Comparison of ENCODE assay signal across 9 cellular contexts in the genomic region with DNA sequence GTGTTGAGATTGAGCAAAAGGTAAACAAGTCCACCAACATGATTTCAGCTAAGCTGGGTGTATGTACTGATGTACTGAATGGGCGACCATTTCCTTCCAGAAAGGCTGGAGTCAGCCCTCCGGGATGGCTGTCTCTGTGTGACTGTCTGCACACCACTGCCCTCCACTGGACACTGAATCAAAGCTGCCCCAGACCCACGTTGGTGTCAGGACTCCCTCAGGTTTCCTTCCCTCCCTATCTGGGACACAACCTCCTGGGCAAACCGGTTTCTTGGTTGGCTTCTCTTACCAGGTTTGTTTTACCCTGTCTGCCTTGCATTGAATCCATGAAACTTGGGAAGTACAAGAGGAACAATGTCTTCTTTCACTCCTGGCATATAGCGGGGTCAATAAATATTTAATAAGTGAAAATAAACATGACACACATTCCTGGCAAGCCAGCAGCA. TPM values are rescaled to one million over a fixed set of nuclear protein-coding genes. Genes with fewer than 3 reads are reported as not detected.
DNase-seq lines count a peak whose midpoint lies in the region; ATAC-seq and TF ChIP-seq lines count a peak whose summit lies in the region.
"Had no signal": no experiment of that assay in that cellular context is flagged by ENCODE, and none has a peak within 500 bp of the region (broad histone marks: within the 10 kb centered on the region; RNA-seq: fewer than 3 reads in every experiment).

No MANE protein-coding gene starts in this region.

- no peaks in the 10 kb centered on the region for H3K36me3 ChIP-seq in osteoblast (ENCODE audit: insufficient read depth, low read length)
- H3K36me3 ChIP-seq in CD4-positive, alpha-beta memory T cell (ENCODE audit: insufficient read depth, low read length): no peaks in the 10 kb centered on the region

- no peak overlapping the region for H3K4me3 Mint-ChIP-seq in activated CD8-positive, alpha-beta T cell treated with anti-CD3 and anti-CD28 coated beads for 36 hours
- no peak overlapping the region for H3K4me3 Mint-ChIP-seq in CD4-positive, alpha-beta memory T cell
- H3K4me3 Mint-ChIP-seq: CD8-positive, alpha-beta T cell had no signal

- TF ChIP-seq CTCF in activated CD8-positive, alpha-beta T cell treated with anti-CD3 and anti-CD28 coated beads for 36 hours (IDR thresholded peaks at IDR 0.05): peak; percentile 39
- peak; percentile 97 for TF ChIP-seq CTCF in osteoblast (IDR thresholded peaks at IDR 0.05; ENCODE audit: extremely low read depth, low read depth, low read length)

- H3K27me3 Mint-ChIP-seq in activated CD8-positive, alpha-beta T cell treated with anti-CD3 and anti-CD28 coated beads for 36 hours: no peaks in the 10 kb centered on the region
- peaks cover 0 to 2% of the 10 kb centered on the region in 2 donors for H3K27me3 Mint-ChIP-seq in CD4-positive, alpha-beta memory T cell

- H3K79me2 ChIP-seq in osteoblast (ENCODE audit: insufficient read depth, low read length): no peaks in the 10 kb centered on the region

- H3K36me3 Mint-ChIP-seq in activated CD8-positive, alpha-beta T cell treated with anti-CD3 and anti-CD28 coated beads for 36 hours (ENCODE audit: low read depth): no peaks in the 10 kb centered on the region
- peaks cover 0 to 3% of the 10 kb centered on the region in 2 donors for H3K36me3 Mint-ChIP-seq in CD4-positive, alpha-beta memory T cell
- H3K36me3 Mint-ChIP-seq: CD8-positive, alpha-beta T cell had no signal

- POLR2A ChIA-PET in activated CD8-positive, alpha-beta T cell treated with anti-CD3 and anti-CD28 coated beads for 36 hours (lab: Charles Lee): interaction anchor here (0.8 kb wide), 1 partner anchor 8 kb away, joined by 3 read pairs; no protein-coding TSS in a partner anchor
- POLR2A ChIA-PET in CD4-positive, alpha-beta memory T cell (lab: Charles Lee; ENCODE audit: partially characterized antibody): interaction anchor here (1.2 kb wide), 1 partner anchor 108 kb away, joined by 3 read pairs; no protein-coding TSS in a partner anchor

- H3K4me2 ChIP-seq in osteoblast (ENCODE audit: insufficient read depth, low read length): peak overlapping the region; percentile 8

- H3K4me3 ChIP-seq in osteoblast (ENCODE audit: insufficient read depth, low read length): no peak overlapping the region
- H3K4me3 ChIP-seq in CD4-positive, alpha-beta memory T cell (ENCODE audit: low read length in 2 of 2): no peak overlapping the region

- H3K9me3 ChIP-seq in osteoblast (ENCODE audit: low read depth, low read length): no peaks in the 10 kb centered on the region
- H3K9me3 ChIP-seq in CD4-positive, alpha-beta memory T cell (ENCODE audit: control insufficient read depth in 1 of 2, low read length in 2 of 2): no peaks in the 10 kb centered on the region

- peak overlapping the region; percentile 57 for H3K27ac ChIP-seq in osteoblast (ENCODE audit: low read depth, low read length)
- no peak overlapping the region for H3K27ac ChIP-seq in CD4-positive, alpha-beta memory T cell (ENCODE audit: low read depth, low read length)

- peak; percentile 44 for ATAC-seq in HG03097 (IDR thresholded peaks at IDR 0.05; ENCODE audit: low FRiP score, unreplicated experiment)
- ATAC-seq in activated CD8-positive, alpha-beta T cell treated with anti-CD3 and anti-CD28 coated beads for 36 hours: peak; percentile 67
- ATAC-seq in Right ventricle myocardium superior (ENCODE audit: poor library complexity): peak; percentile 89
- ATAC-seq: CD8-positive, alpha-beta T cell had no signal

- CTCF ChIA-PET in activated CD8-positive, alpha-beta T cell treated with anti-CD3 and anti-CD28 coated beads for 36 hours (lab: Charles Lee): interaction anchor here (0.7 to 4.1 kb wide), 15 partner anchors 10 to 303 kb away, joined by 3 to 25 read pairs (median 3); no protein-coding TSS in a partner anchor
- CTCF ChIA-PET in CD4-positive, alpha-beta memory T cell (lab: Charles Lee; ENCODE audit: partially characterized antibody): interaction anchor here (0.8 to 0.9 kb wide), 2 partner anchors 9 to 299 kb away, joined by 4 read pairs; no protein-coding TSS in a partner anchor

- no peaks in the 10 kb centered on the region for H3K27me3 ChIP-seq in osteoblast (ENCODE audit: insufficient read depth, low read length)
- H3K27me3 ChIP-seq in CD4-positive, alpha-beta memory T cell (ENCODE audit: insufficient read depth, low read length): no peaks in the 10 kb centered on the region

- H3K4me1 Mint-ChIP-seq in activated CD8-positive, alpha-beta T cell treated with anti-CD3 and anti-CD28 coated beads for 36 hours (ENCODE audit: low read depth): peaks cover 2% of the 10 kb centered on the region
- peaks cover 0 to 11% (median 0%) of the 10 kb centered on the region in 4 donors for H3K4me1 Mint-ChIP-seq in CD4-positive, alpha-beta memory T cell

- peaks cover 3% of the 10 kb centered on the region for H3K9me3 Mint-ChIP-seq in activated CD8-positive, alpha-beta T cell treated with anti-CD3 and anti-CD28 coated beads for 36 hours
- no peaks in the 10 kb centered on the region for H3K9me3 Mint-ChIP-seq in CD4-positive, alpha-beta memory T cell
- H3K9me3 Mint-ChIP-seq: CD8-positive, alpha-beta T cell had no signal

- H4K20me1 ChIP-seq in osteoblast (ENCODE audit: insufficient read depth, low read length): no peaks in the 10 kb centered on the region

- peaks cover 30% of the 10 kb centered on the region for H3K4me1 ChIP-seq in osteoblast (ENCODE audit: insufficient read depth, low read length)
- peaks cover 13% of the 10 kb centered on the region for H3K4me1 ChIP-seq in CD4-positive, alpha-beta memory T cell (ENCODE audit: insufficient read depth, low read length)

- peak overlapping the region; percentile 47 for H2AFZ ChIP-seq in osteoblast (ENCODE audit: low read length)

- intact Hi-C loops in activated CD8-positive, alpha-beta T cell treated with anti-CD3 and anti-CD28 coated beads for 36 hours (cut with micrococcal nuclease): loop anchor here (5.0 kb wide), 1 partner anchor 295 kb away; no protein-coding TSS in a partner anchor
- intact Hi-C loops in Right ventricle myocardium superior (cut with DNase I): loop anchor here (5.0 to 10.0 kb wide), 4 partner anchors 140 to 295 kb away; no protein-coding TSS in a partner anchor
- intact Hi-C loops in CD4-positive, alpha-beta memory T cell (cut with micrococcal nuclease): no loop called here

- peak; percentile 74 for DNase-seq in SIG-M5 treated with dmso at 0.1 percent for 504 hours (lab: John Stamatoyannopoulos, UW; ENCODE audit: unreplicated experiment)
- DNase-seq in SIG-M5 (lab: John Stamatoyannopoulos, UW): no peak
- DNase-seq in NCI-H446 (lab: John Stamatoyannopoulos, UW): peak; percentile 73 to 88
- DNase-seq in activated CD8-positive, alpha-beta T cell treated with anti-CD3 and anti-CD28 coated beads for 36 hours: peak; percentile 61
- DNase-seq in Right ventricle myocardium superior: peak; percentile 84
- DNase-seq in osteoblast (ENCODE audit: insufficient read length, low spot score, missing footprints): peak; percentile 93
- DNase-seq in CD4-positive, alpha-beta memory T cell: no peak

- no peak overlapping the region for H3K27ac Mint-ChIP-seq in activated CD8-positive, alpha-beta T cell treated with anti-CD3 and anti-CD28 coated beads for 36 hours
- H3K27ac Mint-ChIP-seq in CD4-positive, alpha-beta memory T cell: peak overlapping the region in 1 of 7 donors; percentile 24
- H3K27ac Mint-ChIP-seq: CD8-positive, alpha-beta T cell had no signal

RNA-seq across cellular contexts. Expression of gene SRP9, which starts 5.3 kb away (rescaled TPM):
- 100 to 1,000 TPM; 275 to 304 TPM for total RNA-seq in activated CD8-positive, alpha-beta T cell treated with anti-CD3 and anti-CD28 coated beads for 36 hours
- total RNA-seq in Right ventricle myocardium superior: 188 TPM
- total RNA-seq in osteoblast: 174 and 178 TPM in 2 replicates
- total RNA-seq in CD4-positive, alpha-beta memory T cell: 100 to 1,000 TPM; 141 to 151 TPM
- polyA plus RNA-seq in CD4-positive, alpha-beta memory T cell: 100 to 1,000 TPM; 290 to 500 TPM

RNA-seq across cellular contexts. Expression of gene EPHX1, which starts 37.6 kb away (rescaled TPM):
- 1 to 10 TPM; 2.1 to 3.6 TPM for total RNA-seq in activated CD8-positive, alpha-beta T cell treated with anti-CD3 and anti-CD28 coated beads for 36 hours
- 68.6 TPM for total RNA-seq in Right ventricle myocardium superior
- 67.0 and 77.2 TPM in 2 replicates for total RNA-seq in osteoblast
- total RNA-seq in CD4-positive, alpha-beta memory T cell: 1 to 10 TPM; 2.1 to 3.0 TPM
- polyA plus RNA-seq in CD4-positive, alpha-beta memory T cell: under 1 TPM; 0.34 to 0.56 TPM

Comparison
In these comparisons a context has a peak if more than half of its experiments do, and no peak if none do; other contexts are left out.
1. DNase-seq: peak in SIG-M5 treated with dmso at 0.1 percent for 504 hours (single experiment), NCI-H446 (2 of 2), activated CD8-positive, alpha-beta T cell treated with anti-CD3 and anti-CD28 coated beads for 36 hours (single experiment), Right ventricle myocardium superior (single experiment) and osteoblast (single experiment); none in SIG-M5 (single experiment) and CD4-positive, alpha-beta memory T cell (0 of 5).
2. RNA of gene EPHX1, which starts 37.6 kb away (total RNA-seq): 68.6 TPM in Right ventricle myocardium superior (single experiment) and 67.0 to 77.2 TPM in osteoblast; 2.1 to 3.6 TPM in activated CD8-positive, alpha-beta T cell treated with anti-CD3 and anti-CD28 coated beads for 36 hours and 2.1 to 3.0 TPM in CD4-positive, alpha-beta memory T cell; every median in the first group is over 10 times any median in the second.
3. Peak in every context shown above with its lines, with median percentiles within 50 percentile points of each other: ATAC-seq.